In the genomic region with DNA sequence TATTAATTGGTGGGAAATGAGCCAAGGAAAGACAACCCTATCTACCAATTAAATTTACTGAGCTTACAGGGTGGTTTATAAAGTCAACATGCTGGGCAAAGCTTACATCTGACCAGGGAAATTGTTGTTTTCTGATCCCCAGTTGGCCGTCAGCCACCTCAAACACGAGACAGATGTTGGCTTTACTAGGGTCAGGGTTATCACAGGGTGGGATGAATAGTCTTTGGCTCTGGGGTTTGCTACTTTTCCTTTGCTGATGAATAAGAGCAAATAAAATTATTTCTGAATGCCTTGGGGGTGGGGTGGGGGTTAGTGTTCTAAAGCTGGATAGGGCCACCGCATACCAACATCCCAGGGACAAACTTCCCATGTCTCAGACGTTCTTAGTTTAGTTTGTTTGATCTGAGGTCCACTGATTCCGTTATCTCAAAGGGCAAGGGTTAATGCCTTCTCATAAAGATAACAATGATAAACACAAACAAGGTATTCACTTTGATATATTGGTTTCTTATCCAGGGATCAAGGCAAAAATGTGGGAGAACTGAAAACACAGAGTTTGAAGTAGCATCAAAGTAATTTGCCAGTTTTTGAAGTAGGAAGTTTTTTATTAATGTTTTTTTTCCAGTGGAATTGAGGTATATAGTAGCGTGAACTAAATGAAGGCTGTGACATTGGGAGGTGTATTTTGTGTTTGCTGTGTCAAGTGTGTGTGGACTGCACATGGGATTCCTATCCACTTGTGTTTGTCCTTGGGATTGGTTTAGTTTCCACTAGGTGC, we compare ENCODE assay signal across 11 cellular contexts.
DNase-seq lines count a peak whose midpoint lies in the region; ATAC-seq and TF ChIP-seq lines count a peak whose summit lies in the region.
"Had no signal": no experiment of that assay in that cellular context is flagged by ENCODE, and none has a peak within 500 bp of the region (broad histone marks: within the 10 kb centered on the region; RNA-seq: fewer than 3 reads in every experiment).

No MANE protein-coding gene starts in this region.

- peak; percentile 17 for ATAC-seq in mucosa of descending colon

- no peaks in the 10 kb centered on the region for H3K9me3 ChIP-seq in mucosa of descending colon
- H3K9me3 ChIP-seq: upper lobe of left lung had no signal

- no peak overlapping the region for H3K4me3 ChIP-seq in mucosa of descending colon
- H3K4me3 ChIP-seq: upper lobe of left lung had no signal

- DNase-seq in DMS79 (lab: John Stamatoyannopoulos, UW), result peak; percentile 14
- peak; percentile 91 for DNase-seq in NCI-H2029 treated with DMSO at 0.1 percent for 48 hours (lab: John Stamatoyannopoulos, UW)
- DNase-seq in brain pericyte (ENCODE audit: low read depth, low spot score), result peak; percentile 57
- DNase-seq in mucosa of descending colon, result no peak
- no peak for DNase-seq in stimulated activated CD4-positive, alpha-beta T cell treated with anti-CD3 and anti-CD28 coated beads, Interleukin-4, amount 100 ng/mL, for 1 hour
- no peak for DNase-seq in ecto neural progenitor cell (ENCODE audit: low spot score)
- no peak for DNase-seq in NCI-H226
- no peak for DNase-seq in activated CD4-positive, alpha-beta T cell treated with anti-CD3 and anti-CD28 coated beads for 48 hours
- DNase-seq: activated CD4-positive, CD25-positive, alpha-beta regulatory T cell treated with anti-CD3 and anti-CD28 coated beads, Interleukin-2, amount 50 U/mL, for 72 hours; stimulated activated CD4-positive, alpha-beta T cell treated with anti-CD3 and anti-CD28 coated beads, Interleukin-2, amount 100 ng/mL, for 24 hours; upper lobe of left lung had no signal

- no peaks in the 10 kb centered on the region for H3K4me1 ChIP-seq in mucosa of descending colon (ENCODE audit: low read depth)

- no peaks in the 10 kb centered on the region for H3K36me3 ChIP-seq in mucosa of descending colon (ENCODE audit: low read depth)
- H3K36me3 ChIP-seq: upper lobe of left lung had no signal

- intact Hi-C loops in mucosa of descending colon (cut with DNase I, micrococcal nuclease), result no loop called here

- no peak for TF ChIP-seq CTCF in mucosa of descending colon (IDR thresholded peaks at IDR 0.05)

Comparison
In these comparisons a context has a peak if more than half of its experiments do, and no peak if none do; other contexts are left out.
1. DNase-seq: peak in DMS79 (single experiment), NCI-H2029 treated with DMSO at 0.1 percent for 48 hours (single experiment) and brain pericyte (single experiment); none in mucosa of descending colon (0 of 3), stimulated activated CD4-positive, alpha-beta T cell treated with anti-CD3 and anti-CD28 coated beads, Interleukin-4, amount 100 ng/mL, for 1 hour (single experiment), ecto neural progenitor cell (single experiment), NCI-H226 (single experiment) and activated CD4-positive, alpha-beta T cell treated with anti-CD3 and anti-CD28 coated beads for 48 hours (single experiment).